17 cellular contexts compared by ENCODE assay signal in the genomic region with DNA sequence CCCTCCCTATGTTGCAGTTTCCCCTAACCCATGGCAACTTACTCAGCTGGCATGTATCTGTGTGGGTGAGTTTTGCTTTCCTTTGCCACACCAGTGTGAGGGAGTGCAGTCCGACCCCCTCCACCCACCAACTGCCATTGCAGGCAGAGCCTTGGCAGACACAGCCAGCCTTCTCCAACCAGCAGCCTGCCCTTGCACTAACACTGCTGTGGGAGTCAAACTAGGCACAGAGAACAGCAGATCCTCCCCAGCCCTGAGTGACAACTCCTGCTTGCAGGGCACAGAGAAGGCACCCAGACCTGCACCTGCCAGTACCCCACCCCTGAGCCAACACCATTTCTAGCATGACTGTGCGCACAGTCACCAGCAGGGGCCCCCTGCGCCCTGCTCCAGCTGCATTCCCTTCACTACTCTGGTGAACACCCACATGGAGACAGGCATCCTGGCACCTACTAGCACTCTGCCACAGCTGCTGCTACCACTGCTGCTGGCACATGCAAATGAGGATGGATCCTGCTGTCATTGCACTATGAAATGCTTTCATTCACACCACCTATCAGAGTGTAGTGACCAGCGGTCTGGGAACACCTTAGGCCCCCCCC.
DNase-seq lines count a peak whose midpoint lies in the region; ATAC-seq and TF ChIP-seq lines count a peak whose summit lies in the region.
"Had no signal": no experiment of that assay in that cellular context is flagged by ENCODE, and none has a peak within 500 bp of the region (broad histone marks: within the 10 kb centered on the region; RNA-seq: fewer than 3 reads in every experiment).

No MANE protein-coding gene starts in this region.

- peak; percentile 12 for TF ChIP-seq CTCF in HFF-Myc (IDR thresholded peaks at IDR 0.05; ENCODE audit: low read depth, low read length, missing control alignments)

- DNase-seq in COR-L47 (lab: John Stamatoyannopoulos, UW) = peak; percentile 11
- DNase-seq in HFF-Myc (ENCODE audit: extremely low read depth, low read depth) = no peak
- peak; percentile 46 for DNase-seq in ecto neural progenitor cell (ENCODE audit: low spot score)
- peak; percentile 3 to 5 for DNase-seq in lung microvascular endothelial cell (ENCODE audit: low read depth in 2 of 2)
- no peak for DNase-seq in glomerular visceral epithelial cell (ENCODE audit: extremely low spot score)
- no peak for DNase-seq in G401 (ENCODE audit: low spot score)
- no peak for DNase-seq in ACHN
- DNase-seq: activated naive CD4-positive, alpha-beta T cell treated with Interleukin-2 at 50 U/mL for 16 hours; effector memory CD4-positive, alpha-beta T cell; gastrocnemius medialis; GDM1; kidney; stimulated activated CD4-positive, alpha-beta T cell treated with anti-CD3 and anti-CD28 coated beads, Interleukin-2, amount 100 ng/mL, for 24 hours; stimulated activated CD8-positive, alpha-beta memory T cell treated with anti-CD3 and anti-CD28 coated beads, Interleukin-4, amount 100 ng/mL, for 48 hours; transverse colon had no signal

- no peak overlapping the region for H3K4me3 ChIP-seq in HFF-Myc (replicated peaks; ENCODE audit: low read depth, low read length)
- H3K4me3 ChIP-seq: BLaER1 treated with 17β-estradiol and CSF1 and Interleukin-3, amounts not matched to agents 10 nM and 100 nM; gastrocnemius medialis; transverse colon had no signal

- no peak for ATAC-seq in HG03196 (IDR thresholded peaks at IDR 0.05; ENCODE audit: unreplicated experiment)
- ATAC-seq: gastrocnemius medialis had no signal

- in situ Hi-C loops in G401 (cut with HindIII; ENCODE audit: low sequenced_read_pairs) (no loop called here), ACHN (cut with HindIII; ENCODE audit: low pct_ligation_motif_present, low pct_unique_long_range_greater_than_20kb, low sequenced_read_pairs) (no loop called here)

Comparison
In these comparisons a context has a peak if more than half of its experiments do, and no peak if none do; other contexts are left out.
1. DNase-seq: peak in COR-L47 (single experiment), ecto neural progenitor cell (single experiment) and lung microvascular endothelial cell (2 of 2); none in HFF-Myc (single experiment), glomerular visceral epithelial cell (single experiment), G401 (single experiment) and ACHN (single experiment).